ENCODE assay signal across 1 cellular context in genomic region chr1:184419734-184420161, GRCh38.
TF ChIP-seq lines count a peak whose summit lies in the region.

No MANE protein-coding gene starts in this region.

TF ChIP-seq in IMR-90, 13 proteins besides CTCF, POLR2A, EP300 and RAD21 (continued from another document):
- TF ChIP-seq USF2 (IDR thresholded peaks at IDR 0.05; ENCODE audit: low read depth, low read length), result no peak
- no peak for TF ChIP-seq BHLHE40 (IDR thresholded peaks at IDR 0.05; ENCODE audit: low read depth, low read length)
- TF ChIP-seq FOS (IDR thresholded peaks at IDR 0.05; ENCODE audit: low read depth, low read length), result no peak
- TF ChIP-seq CHD1 (IDR thresholded peaks at IDR 0.05; ENCODE audit: low read depth, low read length), result no peak
- TF ChIP-seq ELK1 (IDR thresholded peaks at IDR 0.05; ENCODE audit: borderline replicate concordance, low read depth, low read length), result no peak
- TF ChIP-seq MAFK (IDR thresholded peaks at IDR 0.05; ENCODE audit: low read depth, low read length), result no peak
- TF ChIP-seq SMC3 (IDR thresholded peaks at IDR 0.05; ENCODE audit: low read depth, low read length), result no peak
- TF ChIP-seq MXI1 (IDR thresholded peaks at IDR 0.05; ENCODE audit: borderline replicate concordance, low read depth, low read length), result no peak
- TF ChIP-seq NFE2L2 (IDR thresholded peaks at IDR 0.05; ENCODE audit: low read depth, low read length), result no peak
